In the genomic region with DNA sequence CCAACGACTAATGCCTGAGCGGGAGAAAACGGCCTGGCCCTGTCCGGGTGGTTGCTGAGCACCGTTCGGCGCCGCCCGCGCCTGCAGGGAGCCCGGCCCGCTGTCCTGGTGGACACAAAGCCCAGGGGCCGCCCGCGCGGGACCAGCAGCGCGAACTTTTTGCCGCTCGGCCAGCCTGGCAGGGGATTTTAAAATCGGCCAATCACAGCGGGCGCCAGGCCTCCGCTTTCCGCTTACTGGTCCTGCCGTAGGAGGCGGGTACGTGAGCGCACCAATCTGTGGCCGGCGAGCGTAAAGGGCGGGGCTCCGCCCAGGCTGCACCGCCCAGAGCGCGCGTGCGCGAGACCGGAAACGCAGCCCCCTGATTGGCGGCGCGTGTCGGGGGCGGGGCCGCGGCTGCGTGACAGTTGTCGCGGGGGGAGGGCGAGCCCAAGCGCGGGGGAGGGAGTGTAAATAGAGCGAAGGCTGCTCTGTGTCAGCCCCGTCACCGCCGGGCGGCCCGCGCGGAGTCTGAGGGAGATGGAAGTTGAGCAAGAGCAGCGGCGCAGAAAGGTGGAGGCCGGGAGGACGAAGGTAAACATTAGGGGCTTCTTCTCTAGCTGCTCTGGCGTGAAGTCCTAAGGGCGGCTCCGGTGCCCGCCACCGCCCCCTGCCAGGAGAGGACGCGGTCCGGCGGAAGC, we compare ENCODE assay signal across 1 cellular context.
TF ChIP-seq lines count a peak whose summit lies in the region.

A gene (minus strand): TSS at position 161 of the 680 bp plus-strand sequence. CDS start 1,132 bp downstream, outside the sequence.
A gene with protein sequence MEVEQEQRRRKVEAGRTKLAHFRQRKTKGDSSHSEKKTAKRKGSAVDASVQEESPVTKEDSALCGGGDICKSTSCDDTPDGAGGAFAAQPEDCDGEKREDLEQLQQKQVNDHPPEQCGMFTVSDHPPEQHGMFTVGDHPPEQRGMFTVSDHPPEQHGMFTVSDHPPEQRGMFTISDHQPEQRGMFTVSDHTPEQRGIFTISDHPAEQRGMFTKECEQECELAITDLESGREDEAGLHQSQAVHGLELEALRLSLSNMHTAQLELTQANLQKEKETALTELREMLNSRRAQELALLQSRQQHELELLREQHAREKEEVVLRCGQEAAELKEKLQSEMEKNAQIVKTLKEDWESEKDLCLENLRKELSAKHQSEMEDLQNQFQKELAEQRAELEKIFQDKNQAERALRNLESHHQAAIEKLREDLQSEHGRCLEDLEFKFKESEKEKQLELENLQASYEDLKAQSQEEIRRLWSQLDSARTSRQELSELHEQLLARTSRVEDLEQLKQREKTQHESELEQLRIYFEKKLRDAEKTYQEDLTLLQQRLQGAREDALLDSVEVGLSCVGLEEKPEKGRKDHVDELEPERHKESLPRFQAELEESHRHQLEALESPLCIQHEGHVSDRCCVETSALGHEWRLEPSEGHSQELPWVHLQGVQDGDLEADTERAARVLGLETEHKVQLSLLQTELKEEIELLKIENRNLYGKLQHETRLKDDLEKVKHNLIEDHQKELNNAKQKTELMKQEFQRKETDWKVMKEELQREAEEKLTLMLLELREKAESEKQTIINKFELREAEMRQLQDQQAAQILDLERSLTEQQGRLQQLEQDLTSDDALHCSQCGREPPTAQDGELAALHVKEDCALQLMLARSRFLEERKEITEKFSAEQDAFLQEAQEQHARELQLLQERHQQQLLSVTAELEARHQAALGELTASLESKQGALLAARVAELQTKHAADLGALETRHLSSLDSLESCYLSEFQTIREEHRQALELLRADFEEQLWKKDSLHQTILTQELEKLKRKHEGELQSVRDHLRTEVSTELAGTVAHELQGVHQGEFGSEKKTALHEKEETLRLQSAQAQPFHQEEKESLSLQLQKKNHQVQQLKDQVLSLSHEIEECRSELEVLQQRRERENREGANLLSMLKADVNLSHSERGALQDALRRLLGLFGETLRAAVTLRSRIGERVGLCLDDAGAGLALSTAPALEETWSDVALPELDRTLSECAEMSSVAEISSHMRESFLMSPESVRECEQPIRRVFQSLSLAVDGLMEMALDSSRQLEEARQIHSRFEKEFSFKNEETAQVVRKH (N-terminal part only) (plus strand): TSS at position 447 of the 680 bp plus-strand sequence. CDS start 73 bp downstream, at position 520.

TF ChIP-seq in HEK293, 187 proteins besides CTCF, POLR2A, EP300 and RAD21 (continued from another document):
- TF ChIP-seq, protein P1, sequence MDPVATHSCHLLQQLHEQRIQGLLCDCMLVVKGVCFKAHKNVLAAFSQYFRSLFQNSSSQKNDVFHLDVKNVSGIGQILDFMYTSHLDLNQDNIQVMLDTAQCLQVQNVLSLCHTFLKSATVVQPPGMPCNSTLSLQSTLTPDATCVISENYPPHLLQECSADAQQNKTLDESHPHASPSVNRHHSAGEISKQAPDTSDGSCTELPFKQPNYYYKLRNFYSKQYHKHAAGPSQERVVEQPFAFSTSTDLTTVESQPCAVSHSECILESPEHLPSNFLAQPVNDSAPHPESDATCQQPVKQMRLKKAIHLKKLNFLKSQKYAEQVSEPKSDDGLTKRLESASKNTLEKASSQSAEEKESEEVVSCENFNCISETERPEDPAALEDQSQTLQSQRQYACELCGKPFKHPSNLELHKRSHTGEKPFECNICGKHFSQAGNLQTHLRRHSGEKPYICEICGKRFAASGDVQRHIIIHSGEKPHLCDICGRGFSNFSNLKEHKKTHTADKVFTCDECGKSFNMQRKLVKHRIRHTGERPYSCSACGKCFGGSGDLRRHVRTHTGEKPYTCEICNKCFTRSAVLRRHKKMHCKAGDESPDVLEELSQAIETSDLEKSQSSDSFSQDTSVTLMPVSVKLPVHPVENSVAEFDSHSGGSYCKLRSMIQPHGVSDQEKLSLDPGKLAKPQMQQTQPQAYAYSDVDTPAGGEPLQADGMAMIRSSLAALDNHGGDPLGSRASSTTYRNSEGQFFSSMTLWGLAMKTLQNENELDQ (tag by site-specific recombination; IDR thresholded peaks at IDR 0.05; ENCODE audit: low read depth), result no peak
- TF ChIP-seq ZNF768 (tag by site-specific recombination; IDR thresholded peaks at IDR 0.05), result no peak
- TF ChIP-seq ZNF548 (tag by site-specific recombination; IDR thresholded peaks at IDR 0.05), result no peak; the same call in 1 of the 2 replicates
- no peak for TF ChIP-seq ZNF211 (tag by site-specific recombination; IDR thresholded peaks at IDR 0.05; ENCODE audit: low read depth)
- peak; percentile 62 for TF ChIP-seq ZNF146 (tag by site-specific recombination; IDR thresholded peaks at IDR 0.05)
